ENCODE assay signal across 8 cellular contexts in the genomic region with DNA sequence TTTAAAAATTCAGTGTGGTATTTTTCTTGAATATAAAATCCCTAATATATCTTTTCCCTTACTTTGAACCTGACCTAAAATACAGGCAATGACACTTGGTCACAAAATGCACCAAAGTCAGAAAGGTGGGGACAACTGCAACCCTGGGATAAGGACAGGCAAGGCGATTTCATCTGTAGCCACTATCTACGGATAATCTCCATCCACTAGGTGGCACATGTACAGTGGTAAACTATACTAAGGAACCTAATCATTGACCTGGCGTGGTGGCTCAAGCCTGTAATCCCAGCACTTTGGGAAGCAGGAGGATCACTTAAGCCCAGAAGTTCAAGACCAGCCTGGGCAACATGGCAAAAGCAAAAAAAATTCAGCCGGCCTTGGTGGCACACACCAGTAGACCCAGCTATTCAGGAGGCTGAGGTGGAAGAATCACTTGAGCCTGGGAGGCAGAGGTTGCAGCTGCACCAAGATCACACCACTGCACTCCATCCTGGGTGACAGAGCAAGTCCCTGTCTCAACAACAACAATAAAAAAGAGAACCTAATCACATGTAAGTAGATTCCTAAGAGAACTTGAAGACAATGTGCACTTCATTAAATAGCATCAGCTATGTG.
DNase-seq lines count a peak whose midpoint lies in the region; ATAC-seq, FAIRE-seq and TF ChIP-seq lines count a peak whose summit lies in the region.

No MANE protein-coding gene starts in this region.

- H2BK120ac ChIP-seq in H1 (replicated peaks; ENCODE audit: low read depth, low read length): no peak overlapping the region

- H3K79me2 ChIP-seq in H1 (ENCODE audit: control insufficient read depth in 1 of 2, insufficient read depth in 2 of 2, low read length in 2 of 2): peaks cover 0 to 55% of the 10 kb centered on the region in 2 experiments; a peak in 2 of 4 replicates

- no peaks in the 10 kb centered on the region for H3K27me3 ChIP-seq in H1 (replicated peaks in 1 of 4; ENCODE audit: control insufficient read depth in 3 of 4, extremely low read depth in 1 of 4, insufficient read depth in 3 of 4, low read length in 3 of 4)

- CTCF ChIA-PET in H1 (lab: Charles Lee; ENCODE audit: partially characterized antibody): interaction anchor here (0.6 to 3.5 kb wide), 15 partner anchors 14 to 369 kb away, joined by 3 to 21 read pairs (median 3); no protein-coding TSS in a partner anchor

- H3K4ac ChIP-seq in H1 (replicated peaks; ENCODE audit: insufficient read length, low read depth, low read length): no peak overlapping the region

- peak; percentile 65 to 69 for TF ChIP-seq RAD21 in H1 (IDR thresholded peaks at IDR 0.05 in 1 of 2, conservative IDR thresholded peaks at IDR 0.05 in 1 of 2; ENCODE audit: low read depth in 2 of 2, low read length in 2 of 2)

- H3K14ac ChIP-seq in H1 (ENCODE audit: insufficient read length): no peak overlapping the region

- no peak overlapping the region for H4K8ac ChIP-seq in H1 (ENCODE audit: extremely low read depth, insufficient read depth, low read length)

- TF ChIP-seq CTCF in H1 (IDR thresholded peaks at IDR 0.05; ENCODE audit: control extremely low read depth in 1 of 3, insufficient read depth in 1 of 3, low read depth in 1 of 3, low read length in 3 of 3) (peak in 2 of 3 experiments; percentile 59 to 62; a peak in 3 of 4 replicates), mucosa of descending colon (IDR thresholded peaks at IDR 0.05) (peak; percentile 28)

- H3K23me2 ChIP-seq in H1 (ENCODE audit: low read depth, low read length): no peaks in the 10 kb centered on the region

- no peak overlapping the region for H3K4me3 ChIP-seq in H1 (ENCODE audit: extremely low read depth in 1 of 4, insufficient read depth in 2 of 4, low read depth in 3 of 4, low read length in 4 of 4)
- no peak overlapping the region for H3K4me3 ChIP-seq in mucosa of descending colon

- H3K56ac ChIP-seq in H1 (replicated peaks; ENCODE audit: insufficient read length, low read depth, low read length): no peak overlapping the region

- DNase-seq in DMS53 treated with DMSO at 0.1 percent for 48 hours (lab: John Stamatoyannopoulos, UW; ENCODE audit: unreplicated experiment): peak; percentile 58
- peak; percentile 22 for DNase-seq in HTR-8/SVneo (ENCODE audit: insufficient read length, low spot score)
- DNase-seq in SHP77 (lab: John Stamatoyannopoulos, UW): peak; percentile 17 to 41
- DNase-seq in H1 (ENCODE audit: low read depth in 1 of 2, low spot score in 2 of 2): no peak
- DNase-seq in mucosa of descending colon: peak in 1 of 3 donors; percentile 69
- DNase-seq in ureter (ENCODE audit: low spot score): no peak
- DNase-seq in activated CD8-positive, alpha-beta memory T cell treated with anti-CD3 and anti-CD28 coated beads for 24 hours: no peak

- TF ChIP-seq EP300 in H1 (IDR thresholded peaks at IDR 0.05; ENCODE audit: borderline replicate concordance in 1 of 2, low read depth in 2 of 2, low read length in 2 of 2): no peak

- H4K91ac ChIP-seq in H1 (replicated peaks; ENCODE audit: insufficient read length, low read length): no peak overlapping the region

- H3K9ac ChIP-seq in H1 (replicated peaks in 1 of 4; ENCODE audit: extremely low read depth in 1 of 4, low read depth in 3 of 4, low read length in 3 of 4): no peak overlapping the region

- WGBS in H1 (ENCODE audit: extremely low coverage in 1 of 2, insufficient coverage in 1 of 2, insufficient read length in 1 of 2, insufficient replicate concordance in 2 of 2, low coverage in 1 of 2, low lambda C conversion rate in 2 of 2, missing lambda C conversion rate in 1 of 2), 2 experiments: 47% methylated on average over 4 of the region's 4 CpGs; no CpG with 5 or more reads in 1 of the 2 experiments

- no peak overlapping the region for H3K27ac ChIP-seq in H1 (ENCODE audit: low read depth, low read length)

- H4K5ac ChIP-seq in H1 (ENCODE audit: insufficient read length, low read depth, low read length): no peak overlapping the region

- no peak overlapping the region for H2BK15ac ChIP-seq in H1 (ENCODE audit: low read length)

- H3K18ac ChIP-seq in H1 (ENCODE audit: extremely low read depth, low read length): no peak overlapping the region

- H3K23ac ChIP-seq in H1 (ENCODE audit: insufficient read length): no peak overlapping the region

- H3K9me3 ChIP-seq in H1 (ENCODE audit: insufficient read depth in 2 of 2, low read depth in 1 of 2, low read length in 1 of 2) (no peaks in the 10 kb centered on the region), mucosa of descending colon (no peaks in the 10 kb centered on the region)

- FAIRE-seq in HTR-8/SVneo (lab: Jason Lieb, UNC) (no peak), H1 (lab: Jason Lieb, UNC) (peak; percentile 89)

- no peak overlapping the region for H2BK5ac ChIP-seq in H1 (ENCODE audit: low read depth, low read length)

- no peak overlapping the region for H3K4me2 ChIP-seq in H1 (ENCODE audit: insufficient read depth in 1 of 2, low read depth in 2 of 2, low read length in 2 of 2)

- H2BK20ac ChIP-seq in H1 (ENCODE audit: low read length): no peak overlapping the region

- POLR2A ChIA-PET in H1 (lab: Charles Lee; ENCODE audit: partially characterized antibody): no interaction called here

- no peak overlapping the region for H2AK5ac ChIP-seq in H1 (ENCODE audit: low read depth, low read length)

- H3K4me1 ChIP-seq in H1 (replicated peaks in 1 of 4; ENCODE audit: control insufficient read depth in 3 of 4, insufficient read depth in 4 of 4, low read length in 3 of 4) (peaks cover 0 to 3% (median 0%) of the 10 kb centered on the region in 4 experiments; a peak in 2 of 7 replicates), mucosa of descending colon (ENCODE audit: low read depth) (peaks cover 14% of the 10 kb centered on the region)

- no peaks in the 10 kb centered on the region; the same call in 1 of the 2 replicates for H3K79me1 ChIP-seq in H1 (ENCODE audit: low read depth, low read length)

- no peak overlapping the region for H2BK12ac ChIP-seq in H1 (ENCODE audit: low read depth, low read length)

- no peak for TF ChIP-seq POLR2A in H1 (IDR thresholded peaks at IDR 0.05; ENCODE audit: control extremely low read depth in 1 of 2, low read depth in 2 of 2, low read length in 2 of 2)

- no peaks in the 10 kb centered on the region for H4K20me1 ChIP-seq in H1 (replicated peaks in 1 of 2; ENCODE audit: control insufficient read depth in 1 of 2, insufficient read depth in 2 of 2, low read length in 2 of 2)

- H2AFZ ChIP-seq in H1 (ENCODE audit: low read length): no peak overlapping the region

- intact Hi-C loops in mucosa of descending colon (cut with DNase I, micrococcal nuclease): no loop called here

- peak; percentile 61 for ATAC-seq in GM19395 (IDR thresholded peaks at IDR 0.05; ENCODE audit: unreplicated experiment)
- peak; percentile 90 for ATAC-seq in mucosa of descending colon

- no peaks in the 10 kb centered on the region for H3K36me3 ChIP-seq in H1 (ENCODE audit: control insufficient read depth in 2 of 4, insufficient read depth in 4 of 4, low read length in 3 of 4)
- no peaks in the 10 kb centered on the region for H3K36me3 ChIP-seq in mucosa of descending colon (ENCODE audit: low read depth)

TF ChIP-seq in H1, 55 proteins besides CTCF, POLR2A, EP300 and RAD21 (continues in another document):
- TF ChIP-seq CBX8 (IDR thresholded peaks at IDR 0.05; ENCODE audit: borderline replicate concordance, low read depth, low read length) (no peak), KDM4A (IDR thresholded peaks at IDR 0.05; ENCODE audit: low read depth, low read length, severe bottlenecking) (no peak), FOSL1 (IDR thresholded peaks at IDR 0.05; ENCODE audit: insufficient read depth, low read depth, low read length) (no peak), ASH2L (IDR thresholded peaks at IDR 0.05; ENCODE audit: low read length) (no peak), HDAC6 (IDR thresholded peaks at IDR 0.05; ENCODE audit: low read depth, low read length) (no peak)
- TF ChIP-seq, protein P1, sequence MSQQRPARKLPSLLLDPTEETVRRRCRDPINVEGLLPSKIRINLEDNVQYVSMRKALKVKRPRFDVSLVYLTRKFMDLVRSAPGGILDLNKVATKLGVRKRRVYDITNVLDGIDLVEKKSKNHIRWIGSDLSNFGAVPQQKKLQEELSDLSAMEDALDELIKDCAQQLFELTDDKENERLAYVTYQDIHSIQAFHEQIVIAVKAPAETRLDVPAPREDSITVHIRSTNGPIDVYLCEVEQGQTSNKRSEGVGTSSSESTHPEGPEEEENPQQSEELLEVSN (IDR thresholded peaks at IDR 0.05): no peak

Comparison
In these comparisons a context has a peak if more than half of its experiments do, and no peak if none do; other contexts are left out.
1. DNase-seq: peak in DMS53 treated with DMSO at 0.1 percent for 48 hours (single experiment), HTR-8/SVneo (single experiment) and SHP77 (2 of 2); none in H1 (0 of 2), ureter (single experiment) and activated CD8-positive, alpha-beta memory T cell treated with anti-CD3 and anti-CD28 coated beads for 24 hours (single experiment).